Comparison of ENCODE assay signal across 8 cellular contexts in the genomic region with DNA sequence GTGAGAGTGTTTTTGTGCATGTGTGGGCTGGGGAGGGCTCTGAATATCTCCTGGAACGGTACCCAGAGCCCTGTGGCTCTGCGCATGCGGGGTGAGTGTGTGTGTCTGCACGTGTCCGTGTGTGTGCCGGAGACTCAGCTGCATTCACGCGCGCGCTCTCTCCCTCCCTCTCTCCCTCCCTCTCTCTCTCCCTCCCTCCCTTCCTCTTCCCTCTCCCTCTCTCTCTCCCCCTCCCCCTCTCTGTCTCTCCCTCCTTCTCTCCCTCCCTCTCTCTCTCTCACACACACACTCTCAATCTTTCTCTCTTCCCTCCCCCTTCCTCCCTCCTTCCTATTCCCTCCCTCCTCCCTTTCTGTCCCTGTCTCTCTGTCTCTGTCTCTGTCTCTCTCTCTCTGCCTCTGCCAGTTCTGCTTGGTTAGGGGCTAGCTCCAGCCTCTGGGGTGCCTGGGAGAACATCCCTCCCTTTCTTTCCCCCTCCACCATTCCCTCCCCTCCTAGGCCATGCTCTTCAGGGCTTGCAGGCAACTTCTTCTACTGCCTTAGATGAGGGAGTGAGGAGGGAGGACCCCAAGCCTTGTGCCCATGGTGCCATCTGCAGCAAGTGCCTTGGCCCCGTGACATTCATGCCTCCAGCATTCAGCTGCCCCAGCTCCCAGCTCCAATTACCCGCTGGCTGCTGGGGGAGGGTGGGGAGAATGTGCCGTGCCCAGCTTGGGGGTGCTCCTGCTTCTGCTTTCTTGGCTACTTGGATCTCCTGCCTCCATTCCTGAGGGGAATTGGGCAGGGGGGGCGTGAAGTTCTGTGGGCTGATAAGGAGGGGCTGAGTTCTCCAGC. TPM values are rescaled to one million over a fixed set of nuclear protein-coding genes. Genes with fewer than 3 reads are reported as not detected.
DNase-seq lines count a peak whose midpoint lies in the region; ATAC-seq and TF ChIP-seq lines count a peak whose summit lies in the region.

No MANE protein-coding gene starts in this region.

- no peaks in the 10 kb centered on the region for H3K27me3 Mint-ChIP-seq in activated CD4-positive, alpha-beta T cell treated with anti-CD3 and anti-CD28 coated beads for 36 hours

- TF ChIP-seq RAD21 in liver (IDR thresholded peaks at IDR 0.05), result no peak

- H3K4me1 Mint-ChIP-seq in activated CD4-positive, alpha-beta T cell treated with anti-CD3 and anti-CD28 coated beads for 36 hours, result peaks cover 69% of the 10 kb centered on the region

- no peaks in the 10 kb centered on the region for H3K9me3 Mint-ChIP-seq in activated CD4-positive, alpha-beta T cell treated with anti-CD3 and anti-CD28 coated beads for 36 hours (ENCODE audit: low read depth)

- H3K4me3 ChIP-seq in GM12864 (ENCODE audit: low read depth, low read length) (peak overlapping the region; percentile 20), liver (ENCODE audit: low read depth in 1 of 3, low read length in 3 of 3) (peak overlapping the region; percentile 18 to 28 (median 27))

- no peaks in the 10 kb centered on the region for H3K27me3 ChIP-seq in liver (ENCODE audit: control insufficient read depth in 4 of 4, insufficient read depth in 4 of 4, low read length in 3 of 4)

- no peaks in the 10 kb centered on the region for H3K36me3 Mint-ChIP-seq in activated CD4-positive, alpha-beta T cell treated with anti-CD3 and anti-CD28 coated beads for 36 hours (ENCODE audit: low read depth)

- WGBS in liver, result 38% methylated on average over 14 of the region's 14 CpGs

- POLR2A ChIA-PET in activated CD4-positive, alpha-beta T cell treated with anti-CD3 and anti-CD28 coated beads for 36 hours (lab: Charles Lee), result interaction anchor here (0.6 to 1.0 kb wide), 3 partner anchors 17 to 38 kb away, joined by 3 to 5 read pairs (median 3); no protein-coding TSS in a partner anchor

- peaks cover 20 to 71% (median 47%) of the 10 kb centered on the region in 4 donors for H3K4me1 ChIP-seq in liver (ENCODE audit: control insufficient read depth in 4 of 4, insufficient read depth in 4 of 4, low read length in 3 of 4)

- no peaks in the 10 kb centered on the region for H3K36me3 ChIP-seq in liver (ENCODE audit: control insufficient read depth in 4 of 4, insufficient read depth in 3 of 4, low read depth in 1 of 4, low read length in 3 of 4)

- H3K27ac Mint-ChIP-seq in activated CD4-positive, alpha-beta T cell treated with anti-CD3 and anti-CD28 coated beads for 36 hours, result peak overlapping the region; percentile 96

- TF ChIP-seq CTCF in GM12864 (IDR thresholded peaks at IDR 0.05; ENCODE audit: low read depth, low read length, missing control alignments), result no peak
- TF ChIP-seq CTCF in liver (IDR thresholded peaks at IDR 0.05; ENCODE audit: low read depth, low read length, missing input control), result no peak

- intact Hi-C loops in activated CD4-positive, alpha-beta T cell treated with anti-CD3 and anti-CD28 coated beads for 36 hours (cut with DNase I, micrococcal nuclease), result loop anchor here in 1 of 2 experiments (1.0 kb wide), 1 partner anchor 108 kb away; a partner anchor contains a TSS

- peak overlapping the region; percentile 73 for H3K4me3 Mint-ChIP-seq in activated CD4-positive, alpha-beta T cell treated with anti-CD3 and anti-CD28 coated beads for 36 hours

- no peaks in the 10 kb centered on the region for H3K9me3 ChIP-seq in liver (ENCODE audit: control insufficient read depth in 4 of 4, low read length in 3 of 4)

- peak overlapping the region in 1 of 2 donors; percentile 24 for H3K9ac ChIP-seq in liver (ENCODE audit: low read depth in 1 of 2, low read length in 2 of 2)

- CTCF ChIA-PET in activated CD4-positive, alpha-beta T cell treated with anti-CD3 and anti-CD28 coated beads for 36 hours (lab: Charles Lee), result interaction anchor here (0.6 to 1.3 kb wide), 7 partner anchors 9 to 1175 kb away, joined by 3 to 8 read pairs (median 3); no protein-coding TSS in a partner anchor

- peak; percentile 76 for ATAC-seq in activated CD4-positive, alpha-beta T cell treated with anti-CD3 and anti-CD28 coated beads for 36 hours
- no peak for ATAC-seq in GM18909 (IDR thresholded peaks at IDR 0.05; ENCODE audit: poor library complexity, unreplicated experiment)
- no peak for ATAC-seq in GM18498 (IDR thresholded peaks at IDR 0.05; ENCODE audit: unreplicated experiment)

- DNase-seq in GM12864 (ENCODE audit: low read depth) (peak; percentile 27), NCI-H2171 treated with DMSO at 0.1 percent for 48 hours (lab: John Stamatoyannopoulos, UW) (peak; percentile 86), cerebellum (ENCODE audit: low spot score) (peak; percentile 88)
- peak; percentile 92 for DNase-seq in activated CD4-positive, alpha-beta T cell treated with anti-CD3 and anti-CD28 coated beads for 36 hours
- DNase-seq in stimulated activated CD4-positive, alpha-beta T cell treated with anti-CD3 and anti-CD28 coated beads, Interleukin-2, amount 100 ng/mL, for 48 hours, result peak; percentile 74 to 78

- peak overlapping the region; percentile 1 to 50 for H3K27ac ChIP-seq in liver (ENCODE audit: low read depth in 1 of 2, low read length in 2 of 2)

TF ChIP-seq in liver, 16 proteins besides CTCF, POLR2A, EP300 and RAD21:
- TF ChIP-seq HNF4G (IDR thresholded peaks at IDR 0.05), result no peak
- no peak for TF ChIP-seq EGR1 (IDR thresholded peaks at IDR 0.05; ENCODE audit: low read depth in 2 of 2)
- no peak for TF ChIP-seq TAF1 (conservative IDR thresholded peaks at IDR 0.05)
- TF ChIP-seq, protein P1, sequence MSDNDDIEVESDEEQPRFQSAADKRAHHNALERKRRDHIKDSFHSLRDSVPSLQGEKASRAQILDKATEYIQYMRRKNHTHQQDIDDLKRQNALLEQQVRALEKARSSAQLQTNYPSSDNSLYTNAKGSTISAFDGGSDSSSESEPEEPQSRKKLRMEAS (IDR thresholded peaks at IDR 0.05), result no peak
- peak; percentile 5 for TF ChIP-seq FOXA1 (IDR thresholded peaks at IDR 0.05)
- peak in 1 of 2 donors; percentile 13 for TF ChIP-seq RXRA (IDR thresholded peaks at IDR 0.05)
- no peak for TF ChIP-seq HNF4A (conservative IDR thresholded peaks at IDR 0.05)
- peak; percentile 14 for TF ChIP-seq SP1 (IDR thresholded peaks at IDR 0.05)
- TF ChIP-seq JUND (IDR thresholded peaks at IDR 0.05), result no peak

RNA-seq across cellular contexts. Expression of a gene that starts 6.4 kb away (rescaled TPM):
- 10 to 100 TPM; 12.9 to 13.1 TPM for total RNA-seq in activated CD4-positive, alpha-beta T cell treated with anti-CD3 and anti-CD28 coated beads for 36 hours
- total RNA-seq in cerebellum (69.7 TPM), liver (10 to 100 TPM in 1 of 2 donors, 1 to 10 TPM in 1; 8.5 to 10.3 TPM)
- 1 to 10 TPM; 3.2 to 6.3 TPM for polyA plus RNA-seq in liver

RNA-seq across cellular contexts. Expression of a gene that starts 14.9 kb away (rescaled TPM):
- total RNA-seq in activated CD4-positive, alpha-beta T cell treated with anti-CD3 and anti-CD28 coated beads for 36 hours, result 100 to 1,000 TPM in 1 of 2 experiments, 10 to 100 TPM in 1; 97.4 to 110 TPM
- total RNA-seq in cerebellum (75.9 TPM), liver (10 to 100 TPM; 31.0 to 37.1 TPM)
- polyA plus RNA-seq in liver, result 10 to 100 TPM; 19.2 to 27.2 TPM

RNA-seq across cellular contexts. Expression of a gene that starts 31.3 kb away (rescaled TPM):
- total RNA-seq in activated CD4-positive, alpha-beta T cell treated with anti-CD3 and anti-CD28 coated beads for 36 hours, result 1 to 10 TPM; 5.2 to 5.4 TPM
- 0.54 TPM for total RNA-seq in cerebellum
- total RNA-seq in liver, result 1 to 10 TPM in 1 of 2 donors, under 1 TPM in 1; 0.84 to 2.3 TPM
- polyA plus RNA-seq in liver, result 10 to 100 TPM in 1 of 2 donors, 1 to 10 TPM in 1; 8.8 to 13.7 TPM

RNA-seq across cellular contexts. Expression of a gene that starts 52.6 kb away (rescaled TPM):
- 10 to 100 TPM; 81.7 to 89.6 TPM for total RNA-seq in activated CD4-positive, alpha-beta T cell treated with anti-CD3 and anti-CD28 coated beads for 36 hours
- total RNA-seq in cerebellum, result 84.8 TPM
- 10 to 100 TPM; 24.0 to 43.7 TPM for total RNA-seq in liver
- 10 to 100 TPM in 1 of 2 donors, 1 to 10 TPM in 1; 7.9 to 23.1 TPM for polyA plus RNA-seq in liver

RNA-seq across cellular contexts. Expression of a gene that starts 53.9 kb away (rescaled TPM):
- total RNA-seq in activated CD4-positive, alpha-beta T cell treated with anti-CD3 and anti-CD28 coated beads for 36 hours, result not detected
- total RNA-seq in cerebellum (0.27 TPM), liver (not detected)
- polyA plus RNA-seq in liver, result not detected

Comparison
In these comparisons a context has a peak if more than half of its experiments do, and no peak if none do; other contexts are left out.
1. DNase-seq: peak in every context shown above with its lines; median percentile 92 in activated CD4-positive, alpha-beta T cell treated with anti-CD3 and anti-CD28 coated beads for 36 hours; 88 in cerebellum; 86 in NCI-H2171 treated with DMSO at 0.1 percent for 48 hours; 76 in stimulated activated CD4-positive, alpha-beta T cell treated with anti-CD3 and anti-CD28 coated beads, Interleukin-2, amount 100 ng/mL, for 48 hours; 27 in GM12864.